Comparison of ENCODE assay signal across 1 cellular context in genomic region chr16:14346278-14347142, GRCh38.
TF ChIP-seq lines count a peak whose summit lies in the region.

No MANE protein-coding gene starts in this region.

TF ChIP-seq in HepG2, 621 proteins besides CTCF, POLR2A, EP300 and RAD21 (continued from another document and continues in another):
- no peak for TF ChIP-seq PRDM10 (CRISPR knock-in tag; IDR thresholded peaks at IDR 0.05; ENCODE audit: low read depth)
- no peak for TF ChIP-seq ZNF451 (CRISPR knock-in tag; IDR thresholded peaks at IDR 0.05)
- no peak for TF ChIP-seq PHB2 (IDR thresholded peaks at IDR 0.05; ENCODE audit: partially characterized antibody)
- TF ChIP-seq CAMTA2 (CRISPR knock-in tag; IDR thresholded peaks at IDR 0.05; ENCODE audit: borderline replicate concordance): no peak
- 0 out of 2 replicates have a peak, but pooled peaks have one; percentile 41 for TF ChIP-seq ZFP90 (CRISPR knock-in tag; IDR thresholded peaks at IDR 0.05; ENCODE audit: borderline replicate concordance)
- TF ChIP-seq MTERF4 (CRISPR knock-in tag; IDR thresholded peaks at IDR 0.05): no peak
- TF ChIP-seq SMARCC2 (IDR thresholded peaks at IDR 0.05): no peak
- TF ChIP-seq FOSL2 (CRISPR knock-in tag; IDR thresholded peaks at IDR 0.05): no peak
- TF ChIP-seq ZBTB43 (CRISPR knock-in tag; conservative IDR thresholded peaks at IDR 0.05): no peak
- TF ChIP-seq NPAS2 (CRISPR knock-in tag; IDR thresholded peaks at IDR 0.05; ENCODE audit: borderline replicate concordance): no peak
- no peak for TF ChIP-seq ZNF251 (CRISPR knock-in tag; IDR thresholded peaks at IDR 0.05)
- TF ChIP-seq ZBTB1 (CRISPR knock-in tag; IDR thresholded peaks at IDR 0.05; ENCODE audit: borderline replicate concordance): no peak
- no peak for TF ChIP-seq U2AF2 (IDR thresholded peaks at IDR 0.05; ENCODE audit: low read depth, low read length)
- TF ChIP-seq HIVEP1 (CRISPR knock-in tag; IDR thresholded peaks at IDR 0.05): no peak
- TF ChIP-seq SRF (IDR thresholded peaks at IDR 0.05; ENCODE audit: low read depth, low read length): no peak
- TF ChIP-seq TOE1 (CRISPR knock-in tag; IDR thresholded peaks at IDR 0.05): no peak
- TF ChIP-seq ZIK1 (CRISPR knock-in tag; IDR thresholded peaks at IDR 0.05; ENCODE audit: borderline replicate concordance, low read depth): no peak
- TF ChIP-seq TSC22D2 (CRISPR knock-in tag; IDR thresholded peaks at IDR 0.05; ENCODE audit: borderline replicate concordance): no peak
- TF ChIP-seq MAFK (conservative IDR thresholded peaks at IDR 0.05 in 1 of 2, IDR thresholded peaks at IDR 0.05 in 1 of 2; ENCODE audit: low read length in 2 of 2): no peak
- TF ChIP-seq TRIM24 (CRISPR knock-in tag; IDR thresholded peaks at IDR 0.05): no peak
- peak; percentile 17; the same call in 1 of the 2 replicates for TF ChIP-seq NR2F6 (IDR thresholded peaks at IDR 0.05)
- peak; percentile 74; the same call in 1 of the 2 replicates for TF ChIP-seq NR2F6 (CRISPR knock-in tag; IDR thresholded peaks at IDR 0.05)
- TF ChIP-seq NCOR1 (IDR thresholded peaks at IDR 0.05; ENCODE audit: borderline replicate concordance, low read length): 0 out of 2 replicates have a peak, but pooled peaks have one; percentile 33
- 0 out of 2 replicates have a peak, but pooled peaks have one; percentile 52 for TF ChIP-seq ZNF430 (CRISPR knock-in tag; IDR thresholded peaks at IDR 0.05)
- no peak for TF ChIP-seq ZNF235 (CRISPR knock-in tag; IDR thresholded peaks at IDR 0.05; ENCODE audit: borderline replicate concordance)
- no peak for TF ChIP-seq ZNF792 (CRISPR knock-in tag; IDR thresholded peaks at IDR 0.05)
- no peak for TF ChIP-seq CENPX (CRISPR knock-in tag; IDR thresholded peaks at IDR 0.05)
- TF ChIP-seq ZNF18 (CRISPR knock-in tag; IDR thresholded peaks at IDR 0.05; ENCODE audit: insufficient replicate concordance): no peak
- TF ChIP-seq ARID5B (CRISPR knock-in tag; IDR thresholded peaks at IDR 0.05): peak; percentile 59
- TF ChIP-seq BORCS8-MEF2B (CRISPR knock-in tag; IDR thresholded peaks at IDR 0.05): no peak
- no peak for TF ChIP-seq PRDM15 (CRISPR knock-in tag; IDR thresholded peaks at IDR 0.05)
- 0 out of 2 replicates have a peak, but pooled peaks have one; percentile 65 for TF ChIP-seq REL (CRISPR knock-in tag; conservative IDR thresholded peaks at IDR 0.05)
- TF ChIP-seq GPN1 (CRISPR knock-in tag; IDR thresholded peaks at IDR 0.05; ENCODE audit: borderline replicate concordance): no peak
- TF ChIP-seq ZMAT3 (CRISPR knock-in tag; conservative IDR thresholded peaks at IDR 0.05): no peak
- TF ChIP-seq FOXP1 (IDR thresholded peaks at IDR 0.05): no peak
- peak; percentile 55; the same call in 1 of the 2 replicates for TF ChIP-seq FOXP1 (CRISPR knock-in tag; IDR thresholded peaks at IDR 0.05)
- no peak for TF ChIP-seq ZNF276 (CRISPR knock-in tag; IDR thresholded peaks at IDR 0.05; ENCODE audit: low read depth)
- no peak for TF ChIP-seq ZBTB39 (CRISPR knock-in tag; IDR thresholded peaks at IDR 0.05)
- no peak for TF ChIP-seq TGIF2 (CRISPR knock-in tag; IDR thresholded peaks at IDR 0.05)
- 0 out of 2 replicates have a peak, but pooled peaks have one; percentile 13 for TF ChIP-seq ZNF563 (CRISPR knock-in tag; IDR thresholded peaks at IDR 0.05)
- no peak for TF ChIP-seq ZNF761 (CRISPR knock-in tag; conservative IDR thresholded peaks at IDR 0.05)
- no peak for TF ChIP-seq STAG1 (CRISPR knock-in tag; IDR thresholded peaks at IDR 0.05)
- no peak for TF ChIP-seq SNAPC2 (CRISPR knock-in tag; IDR thresholded peaks at IDR 0.05)
- peak; percentile 91 for TF ChIP-seq MEF2D (CRISPR knock-in tag; IDR thresholded peaks at IDR 0.05)
- TF ChIP-seq ZNF3 (CRISPR knock-in tag; IDR thresholded peaks at IDR 0.05): no peak
- no peak for TF ChIP-seq EEA1 (CRISPR knock-in tag; IDR thresholded peaks at IDR 0.05; ENCODE audit: borderline replicate concordance)
- TF ChIP-seq MTA3 (CRISPR knock-in tag; IDR thresholded peaks at IDR 0.05): no peak
- TF ChIP-seq ZNF225 (CRISPR knock-in tag; IDR thresholded peaks at IDR 0.05): no peak
